7 cellular contexts compared by ENCODE assay signal in genomic region chr5:40184-40583, GRCh38.
"Had no signal": no experiment of that assay in that cellular context is flagged by ENCODE, and none has a peak within 500 bp of the region (broad histone marks: within the 10 kb centered on the region; RNA-seq: fewer than 3 reads in every experiment).

No MANE protein-coding gene starts in this region.

- ATAC-seq: GM23338, HepG2 had no signal

- H3K4me2 ChIP-seq: GM23338 had no signal

- H3K4me1 Mint-ChIP-seq: GM23338, H9, IgD-negative memory B cell had no signal

- H3K36me3 Mint-ChIP-seq: IgD-negative memory B cell had no signal

- H3K27ac ChIP-seq: HL-60 had no signal

- H2AFZ ChIP-seq: GM23338 had no signal

- H3K27ac Mint-ChIP-seq: GM23338, H9, IgD-negative memory B cell had no signal

- H3K9me3 Mint-ChIP-seq: GM23338, H9 had no signal

- DNase-seq: H9, HCEC 1CT, KBM-7 had no signal

- H3K4me3 ChIP-seq: GM23338 had no signal

- H3K4me3 Mint-ChIP-seq: GM23338, H9, IgD-negative memory B cell had no signal
